Comparison of ENCODE assay signal across 26 cellular contexts in the genomic region with DNA sequence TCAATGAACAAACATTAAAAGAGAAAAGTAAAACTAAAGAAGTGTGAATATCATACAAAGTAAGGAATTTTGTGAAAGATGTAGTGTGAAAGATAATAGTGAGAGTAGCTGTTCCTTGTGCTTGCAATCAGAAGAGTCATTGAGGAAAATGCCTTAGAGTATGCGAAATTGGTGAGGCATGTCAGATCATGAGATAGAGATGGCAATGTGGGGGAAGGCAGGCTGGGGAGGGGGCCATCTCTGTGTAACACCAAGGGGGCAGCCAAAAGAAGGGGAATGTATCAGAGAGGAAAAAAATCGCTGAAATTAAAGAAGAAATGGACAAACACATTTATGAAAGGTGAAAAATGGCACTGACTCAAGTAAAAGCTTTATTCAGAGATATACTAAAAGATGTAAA. TPM values are rescaled to one million over a fixed set of nuclear protein-coding genes. Genes with fewer than 3 reads are reported as not detected.
"Had no signal": no experiment of that assay in that cellular context is flagged by ENCODE, and none has a peak within 500 bp of the region (broad histone marks: within the 10 kb centered on the region; RNA-seq: fewer than 3 reads in every experiment).

No MANE protein-coding gene starts in this region.

- DNase-seq: activated CD4-positive, alpha-beta T cell treated with anti-CD3 and anti-CD28 coated beads for 48 hours; activated CD4-positive, alpha-beta T cell treated with anti-CD3 and anti-CD28 coated beads, Interleukin-2, amount 50 U/mL, for 4 hours; activated CD4-positive, CD25-positive, alpha-beta regulatory T cell treated with anti-CD3 and anti-CD28 coated beads, Interleukin-2, amount 50 U/mL, for 72 hours; activated CD8-positive, alpha-beta memory T cell treated with anti-CD3 and anti-CD28 coated beads, Interleukin-2, amount 50 U/mL, for 48 hours; activated CD8-positive, alpha-beta T cell treated with anti-CD3 and anti-CD28 coated beads, Interleukin-2, amount 10 ng/mL, durations not matched to agents 7 days and 5 days; activated naive CD4-positive, alpha-beta T cell; activated T-cell treated with anti-CD3 and anti-CD28 coated beads, Interleukin-2, amount 50 U/mL, for 1 hour; aorta; body of pancreas; central memory CD4-positive, alpha-beta T cell; NCI-H1092; NCI-H1417; NCI-H1694; NCI-H2029; NCI-H2107; NCI-H2171 treated with DMSO at 0.1 percent for 48 hours; NCI-H526; NCI-H82; RPMI8226; SK-N-SH; SW 1271 had no signal

- H3K4me1 Mint-ChIP-seq: activated naive CD4-positive, alpha-beta T cell treated with anti-CD3 and anti-CD28 coated beads, Interleukin-2, amount 50 U/mL, for 24 hours had no signal

- H3K4me1 ChIP-seq: body of pancreas had no signal

- H3K4me3 Mint-ChIP-seq: activated CD8-positive, alpha-beta T cell treated with anti-CD3 and anti-CD28 coated beads, Interleukin-2, amount 10 ng/mL, durations not matched to agents 7 days and 5 days; activated naive CD4-positive, alpha-beta T cell treated with anti-CD3 and anti-CD28 coated beads, Interleukin-2, amount 50 U/mL, for 24 hours; T-helper 2 cell treated with Interferon-gamma antibody and Interleukin-4, amounts not matched to agents 5 μg/mL and 100 μg/mL, for 36 hours; WTC11 had no signal

- H3K4me3 ChIP-seq: body of pancreas had no signal

- H3K27me3 ChIP-seq: body of pancreas had no signal

- H3K4me2 ChIP-seq: SK-N-SH had no signal

- H3K9me3 Mint-ChIP-seq: activated naive CD4-positive, alpha-beta T cell treated with anti-CD3 and anti-CD28 coated beads, Interleukin-2, amount 50 U/mL, for 24 hours; T-helper 2 cell treated with Interferon-gamma antibody and Interleukin-4, amounts not matched to agents 5 μg/mL and 100 μg/mL, for 36 hours had no signal

- H3K27ac ChIP-seq: body of pancreas had no signal

- H3K27ac Mint-ChIP-seq: activated CD8-positive, alpha-beta T cell treated with anti-CD3 and anti-CD28 coated beads, Interleukin-2, amount 10 ng/mL, durations not matched to agents 7 days and 5 days; activated naive CD4-positive, alpha-beta T cell treated with anti-CD3 and anti-CD28 coated beads, Interleukin-2, amount 50 U/mL, for 24 hours; T-helper 2 cell treated with Interferon-gamma antibody and Interleukin-4, amounts not matched to agents 5 μg/mL and 100 μg/mL, for 36 hours; WTC11 had no signal

- ATAC-seq: activated CD8-positive, alpha-beta T cell treated with anti-CD3 and anti-CD28 coated beads, Interleukin-2, amount 10 ng/mL, durations not matched to agents 7 days and 5 days; body of pancreas; Panc1; WTC11 had no signal

- H3K36me3 Mint-ChIP-seq: activated naive CD4-positive, alpha-beta T cell treated with anti-CD3 and anti-CD28 coated beads, Interleukin-2, amount 50 U/mL, for 24 hours had no signal

- H3K9me3 ChIP-seq: body of pancreas had no signal

- H3K9ac ChIP-seq: SK-N-SH had no signal

- H3K27me3 Mint-ChIP-seq: activated naive CD4-positive, alpha-beta T cell treated with anti-CD3 and anti-CD28 coated beads, Interleukin-2, amount 50 U/mL, for 24 hours had no signal

RNA-seq across cellular contexts. Expression of a gene that starts 19.6 kb away (rescaled TPM):
- total RNA-seq: MCF 10A had no signal
